ENCODE assay signal across 1 cellular context in genomic region chrX:50941638-50942037, GRCh38.
TF ChIP-seq lines count a peak whose summit lies in the region.

No MANE protein-coding gene starts in this region.

TF ChIP-seq in GM23338, 12 proteins besides CTCF, POLR2A, EP300 and RAD21 (continued from another document):
- TF ChIP-seq ZNF114 (CRISPR knock-in tag; IDR thresholded peaks at IDR 0.05) (no peak), EZH2phosphoT487 (IDR thresholded peaks at IDR 0.05; ENCODE audit: unreplicated experiment) (no peak), CREB1 (CRISPR knock-in tag; IDR thresholded peaks at IDR 0.05; ENCODE audit: low read depth) (no peak), EZH2 (IDR thresholded peaks at IDR 0.05; ENCODE audit: low read depth, unreplicated experiment) (no peak)
- TF ChIP-seq, protein P1, sequence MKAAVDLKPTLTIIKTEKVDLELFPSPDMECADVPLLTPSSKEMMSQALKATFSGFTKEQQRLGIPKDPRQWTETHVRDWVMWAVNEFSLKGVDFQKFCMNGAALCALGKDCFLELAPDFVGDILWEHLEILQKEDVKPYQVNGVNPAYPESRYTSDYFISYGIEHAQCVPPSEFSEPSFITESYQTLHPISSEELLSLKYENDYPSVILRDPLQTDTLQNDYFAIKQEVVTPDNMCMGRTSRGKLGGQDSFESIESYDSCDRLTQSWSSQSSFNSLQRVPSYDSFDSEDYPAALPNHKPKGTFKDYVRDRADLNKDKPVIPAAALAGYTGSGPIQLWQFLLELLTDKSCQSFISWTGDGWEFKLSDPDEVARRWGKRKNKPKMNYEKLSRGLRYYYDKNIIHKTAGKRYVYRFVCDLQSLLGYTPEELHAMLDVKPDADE (IDR thresholded peaks at IDR 0.05): no peak
- TF ChIP-seq, protein P2, sequence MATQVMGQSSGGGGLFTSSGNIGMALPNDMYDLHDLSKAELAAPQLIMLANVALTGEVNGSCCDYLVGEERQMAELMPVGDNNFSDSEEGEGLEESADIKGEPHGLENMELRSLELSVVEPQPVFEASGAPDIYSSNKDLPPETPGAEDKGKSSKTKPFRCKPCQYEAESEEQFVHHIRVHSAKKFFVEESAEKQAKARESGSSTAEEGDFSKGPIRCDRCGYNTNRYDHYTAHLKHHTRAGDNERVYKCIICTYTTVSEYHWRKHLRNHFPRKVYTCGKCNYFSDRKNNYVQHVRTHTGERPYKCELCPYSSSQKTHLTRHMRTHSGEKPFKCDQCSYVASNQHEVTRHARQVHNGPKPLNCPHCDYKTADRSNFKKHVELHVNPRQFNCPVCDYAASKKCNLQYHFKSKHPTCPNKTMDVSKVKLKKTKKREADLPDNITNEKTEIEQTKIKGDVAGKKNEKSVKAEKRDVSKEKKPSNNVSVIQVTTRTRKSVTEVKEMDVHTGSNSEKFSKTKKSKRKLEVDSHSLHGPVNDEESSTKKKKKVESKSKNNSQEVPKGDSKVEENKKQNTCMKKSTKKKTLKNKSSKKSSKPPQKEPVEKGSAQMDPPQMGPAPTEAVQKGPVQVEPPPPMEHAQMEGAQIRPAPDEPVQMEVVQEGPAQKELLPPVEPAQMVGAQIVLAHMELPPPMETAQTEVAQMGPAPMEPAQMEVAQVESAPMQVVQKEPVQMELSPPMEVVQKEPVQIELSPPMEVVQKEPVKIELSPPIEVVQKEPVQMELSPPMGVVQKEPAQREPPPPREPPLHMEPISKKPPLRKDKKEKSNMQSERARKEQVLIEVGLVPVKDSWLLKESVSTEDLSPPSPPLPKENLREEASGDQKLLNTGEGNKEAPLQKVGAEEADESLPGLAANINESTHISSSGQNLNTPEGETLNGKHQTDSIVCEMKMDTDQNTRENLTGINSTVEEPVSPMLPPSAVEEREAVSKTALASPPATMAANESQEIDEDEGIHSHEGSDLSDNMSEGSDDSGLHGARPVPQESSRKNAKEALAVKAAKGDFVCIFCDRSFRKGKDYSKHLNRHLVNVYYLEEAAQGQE (IDR thresholded peaks at IDR 0.05; ENCODE audit: unreplicated experiment): no peak
TF ChIP-seq in GM23338: peak in this region for 0.
